In the genomic region with DNA sequence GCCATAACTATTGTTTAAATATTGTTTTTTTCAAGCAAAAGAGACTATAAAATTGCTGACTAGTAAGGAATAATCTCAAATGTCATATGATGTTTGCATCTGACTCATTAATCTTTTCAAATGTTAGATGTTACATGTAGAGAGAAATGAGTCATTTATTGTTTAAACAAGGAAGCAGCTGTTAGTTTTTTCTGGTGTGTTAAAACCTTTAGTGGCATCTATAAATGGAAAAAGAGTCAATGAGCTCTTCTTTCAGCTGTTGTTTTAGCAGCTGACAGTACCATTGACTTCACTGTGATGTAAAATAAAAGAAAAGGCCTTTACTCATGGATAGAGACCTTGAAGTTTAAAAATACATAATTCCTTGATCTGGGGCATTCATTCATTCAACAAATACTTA, we compare ENCODE assay signal across 10 cellular contexts. TPM values are rescaled to one million over a fixed set of nuclear protein-coding genes. Genes with fewer than 3 reads are reported as not detected.
DNase-seq lines count a peak whose midpoint lies in the region; ATAC-seq and TF ChIP-seq lines count a peak whose summit lies in the region.
"Had no signal": no experiment of that assay in that cellular context is flagged by ENCODE, and none has a peak within 500 bp of the region (broad histone marks: within the 10 kb centered on the region; RNA-seq: fewer than 3 reads in every experiment).

No MANE protein-coding gene starts in this region.

- H3K27ac Mint-ChIP-seq in activated T-helper 2 cell treated with anti-CD3 and anti-CD28 coated beads, Interferon-gamma antibody, Interleukin-2, Interleukin-4, amounts not matched to agents 10 μg/mL and 5 μg/mL and 100 μg/mL, durations not matched to agents 14 hours and 24 hours and 36 hours: peak overlapping the region; percentile 15
- no peak overlapping the region for H3K27ac Mint-ChIP-seq in CD14-positive monocyte

- no peaks in the 10 kb centered on the region for H3K36me3 Mint-ChIP-seq in activated T-helper 2 cell treated with anti-CD3 and anti-CD28 coated beads, Interferon-gamma antibody, Interleukin-2, Interleukin-4, amounts not matched to agents 10 μg/mL and 5 μg/mL and 100 μg/mL, durations not matched to agents 14 hours and 24 hours and 36 hours (ENCODE audit: low read depth)
- H3K36me3 Mint-ChIP-seq in CD14-positive monocyte: peaks cover 0 to 6% of the 10 kb centered on the region in 2 donors

- TF ChIP-seq CTCF in CD14-positive monocyte (IDR thresholded peaks at IDR 0.05): no peak

- DNase-seq in DMS153 (lab: John Stamatoyannopoulos, UW) (peak; percentile 97), LHCN-M2 (ENCODE audit: low read depth) (peak; percentile 97), left colon (no peak), CD14-positive monocyte (ENCODE audit: low spot score) (no peak), activated gamma-delta T cell treated with Interleukin-2 at 50 U/mL for 16 hours (no peak)
- no peak for DNase-seq in activated T-helper 2 cell treated with anti-CD3 and anti-CD28 coated beads, Interferon-gamma antibody, Interleukin-2, Interleukin-4, amounts not matched to agents 10 μg/mL and 5 μg/mL and 100 μg/mL, durations not matched to agents 14 hours and 24 hours and 36 hours (ENCODE audit: low spot score)
- DNase-seq in stimulated activated CD4-positive, alpha-beta T cell treated with anti-CD3 and anti-CD28 coated beads, Interleukin-4, amount 100 ng/mL, for 1 hour: no peak
- DNase-seq: activated CD4-positive, CD25-positive, alpha-beta regulatory T cell treated with anti-CD3 and anti-CD28 coated beads, Interleukin-2, amount 50 U/mL, for 72 hours; Karpas-422 had no signal

- ATAC-seq in left colon (peak; percentile 81), GM21526 (IDR thresholded peaks at IDR 0.05; ENCODE audit: low FRiP score, unreplicated experiment) (no peak)

- peaks cover 2% of the 10 kb centered on the region for H3K27me3 Mint-ChIP-seq in activated T-helper 2 cell treated with anti-CD3 and anti-CD28 coated beads, Interferon-gamma antibody, Interleukin-2, Interleukin-4, amounts not matched to agents 10 μg/mL and 5 μg/mL and 100 μg/mL, durations not matched to agents 14 hours and 24 hours and 36 hours (ENCODE audit: low read depth)
- H3K27me3 Mint-ChIP-seq in CD14-positive monocyte (ENCODE audit: low read depth in 3 of 3): no peaks in the 10 kb centered on the region

- peak overlapping the region; percentile 5 for H3K4me3 Mint-ChIP-seq in activated T-helper 2 cell treated with anti-CD3 and anti-CD28 coated beads, Interferon-gamma antibody, Interleukin-2, Interleukin-4, amounts not matched to agents 10 μg/mL and 5 μg/mL and 100 μg/mL, durations not matched to agents 14 hours and 24 hours and 36 hours (ENCODE audit: low read depth)
- no peak overlapping the region for H3K4me3 Mint-ChIP-seq in CD14-positive monocyte

- intact Hi-C loops in activated T-helper 2 cell treated with anti-CD3 and anti-CD28 coated beads, Interferon-gamma antibody, Interleukin-2, Interleukin-4, amounts not matched to agents 10 μg/mL and 5 μg/mL and 100 μg/mL, durations not matched to agents 14 hours and 24 hours and 36 hours (cut with micrococcal nuclease): no loop called here
- intact Hi-C loops in left colon (cut with DNase I, micrococcal nuclease): no loop called here
- intact Hi-C loops in CD14-positive monocyte (cut with micrococcal nuclease): no loop called here

- H3K4me1 Mint-ChIP-seq in activated T-helper 2 cell treated with anti-CD3 and anti-CD28 coated beads, Interferon-gamma antibody, Interleukin-2, Interleukin-4, amounts not matched to agents 10 μg/mL and 5 μg/mL and 100 μg/mL, durations not matched to agents 14 hours and 24 hours and 36 hours (ENCODE audit: low read depth): peaks cover 9% of the 10 kb centered on the region
- H3K4me1 Mint-ChIP-seq in CD14-positive monocyte: no peaks in the 10 kb centered on the region

- no peaks in the 10 kb centered on the region for H3K9me3 Mint-ChIP-seq in activated T-helper 2 cell treated with anti-CD3 and anti-CD28 coated beads, Interferon-gamma antibody, Interleukin-2, Interleukin-4, amounts not matched to agents 10 μg/mL and 5 μg/mL and 100 μg/mL, durations not matched to agents 14 hours and 24 hours and 36 hours
- peaks cover 0 to 11% (median 8%) of the 10 kb centered on the region in 7 donors for H3K9me3 Mint-ChIP-seq in CD14-positive monocyte

RNA-seq across cellular contexts. Expression of gene KLHL41, which starts 1.8 kb away (rescaled TPM):
- total RNA-seq in LHCN-M2 (2014; rRNA removed) (32.3 and 91.1 TPM in 2 replicates), left colon (under 1 TPM in 1 of 2 donors, not detected in 1; 0.25 TPM)
- 34.2 TPM for polyA plus RNA-seq in LHCN-M2 (2012)
- 0.14 TPM in 1 of 2 replicates, not detected in the other for total RNA-seq in activated T-helper 2 cell treated with anti-CD3 and anti-CD28 coated beads, Interferon-gamma antibody, Interleukin-2, Interleukin-4, amounts not matched to agents 10 μg/mL and 5 μg/mL and 100 μg/mL, durations not matched to agents 14 hours and 24 hours and 36 hours
- polyA plus RNA-seq in CD14-positive monocyte: not detected

RNA-seq across cellular contexts. Expression of gene BBS5, which starts 28.4 kb away (rescaled TPM):
- 6.0 and 7.2 TPM in 2 replicates for total RNA-seq in LHCN-M2 (2014; rRNA removed)
- 2.0 TPM for polyA plus RNA-seq in LHCN-M2 (2012)
- total RNA-seq in activated T-helper 2 cell treated with anti-CD3 and anti-CD28 coated beads, Interferon-gamma antibody, Interleukin-2, Interleukin-4, amounts not matched to agents 10 μg/mL and 5 μg/mL and 100 μg/mL, durations not matched to agents 14 hours and 24 hours and 36 hours: 3.2 and 3.3 TPM in 2 replicates
- 1 to 10 TPM; 1.4 to 2.6 TPM for total RNA-seq in left colon
- polyA plus RNA-seq in CD14-positive monocyte: under 1 TPM in 1 of 2 donors, not detected in 1; 0.04 TPM

Comparison
In these comparisons a context has a peak if more than half of its experiments do, and no peak if none do; other contexts are left out.
1. DNase-seq: peak in DMS153 (single experiment) and LHCN-M2 (single experiment); none in activated T-helper 2 cell treated with anti-CD3 and anti-CD28 coated beads, Interferon-gamma antibody, Interleukin-2, Interleukin-4, amounts not matched to agents 10 μg/mL and 5 μg/mL and 100 μg/mL, durations not matched to agents 14 hours and 24 hours and 36 hours (single experiment), left colon (0 of 2), stimulated activated CD4-positive, alpha-beta T cell treated with anti-CD3 and anti-CD28 coated beads, Interleukin-4, amount 100 ng/mL, for 1 hour (single experiment), CD14-positive monocyte (single experiment) and activated gamma-delta T cell treated with Interleukin-2 at 50 U/mL for 16 hours (single experiment).
2. RNA of gene KLHL41, which starts 1.8 kb away (total RNA-seq): 32.3 to 91.1 TPM in LHCN-M2; 0.25 TPM in left colon and 0.14 TPM in activated T-helper 2 cell treated with anti-CD3 and anti-CD28 coated beads, Interferon-gamma antibody, Interleukin-2, Interleukin-4, amounts not matched to agents 10 μg/mL and 5 μg/mL and 100 μg/mL, durations not matched to agents 14 hours and 24 hours and 36 hours; every median in the first group is over 10 times any median in the second.